In genomic region chr6:43662948-43663347, GRCh38 we compare ENCODE assay signal across 1 cellular context. TPM values are rescaled to one million over a fixed set of nuclear protein-coding genes. Genes with fewer than 3 reads are reported as not detected.
"Had no signal": no experiment of that assay in that cellular context is flagged by ENCODE, and none has a peak within 500 bp of the region (broad histone marks: within the 10 kb centered on the region; RNA-seq: fewer than 3 reads in every experiment).

No MANE protein-coding gene starts in this region.

RNA-seq across cellular contexts. Expression of gene RSPH9, which starts 18.1 kb away (rescaled TPM):
- total RNA-seq: H4 had no signal
